In genomic region chr21:36069713-36070573, GRCh38 we compare ENCODE assay signal across 8 cellular contexts. TPM values are rescaled to one million over a fixed set of nuclear protein-coding genes. Genes with fewer than 3 reads are reported as not detected.
DNase-seq lines count a peak whose midpoint lies in the region; ATAC-seq and TF ChIP-seq lines count a peak whose summit lies in the region.

CBR1 (plus strand) TSS chr21:36070024; CDS start chr21:36070116, 92 bp downstream.

- POLR2A ChIA-PET in naive thymus-derived CD4-positive, alpha-beta T cell (lab: Charles Lee): interaction anchor here (0.7 to 5.3 kb wide), 10 partner anchors 8 to 250 kb away, joined by 3 to 43 read pairs (median 4); partner anchors contain the start of genes CBR3, MORC3 and SETD4

- peaks cover 0 to 3% (median 0%) of the 10 kb centered on the region in 4 donors for H3K9me3 ChIP-seq in Peyer's patch
- peaks cover 0 to 5% (median 0%) of the 10 kb centered on the region in 3 experiments for H3K9me3 ChIP-seq in naive thymus-derived CD4-positive, alpha-beta T cell (ENCODE audit: control insufficient read depth in 2 of 3, low read length in 3 of 3)

- H3K27me3 ChIP-seq in Peyer's patch: no peaks in the 10 kb centered on the region
- H3K27me3 ChIP-seq in naive thymus-derived CD4-positive, alpha-beta T cell (ENCODE audit: control insufficient read depth in 2 of 2, insufficient read depth in 2 of 2, low read length in 2 of 2): no peaks in the 10 kb centered on the region

- peaks cover 44% of the 10 kb centered on the region for H3K4me1 Mint-ChIP-seq in activated T-helper 2 cell treated with anti-CD3 and anti-CD28 coated beads, Interferon-gamma antibody, Interleukin-2, Interleukin-4, amounts not matched to agents 10 μg/mL and 5 μg/mL and 100 μg/mL, durations not matched to agents 14 hours and 24 hours and 36 hours (ENCODE audit: low read depth)
- H3K4me1 Mint-ChIP-seq in naive thymus-derived CD4-positive, alpha-beta T cell: peaks cover 12 to 47% (median 41%) of the 10 kb centered on the region in 7 donors
- H3K4me1 Mint-ChIP-seq in stimulated activated memory B cell treated with anti-CD40 and anti-IgM and Interleukin-4, amounts not matched to agents 10 μg/mL and 1 μg/mL and 100 μg/mL, for 72 hours: peaks cover 39% of the 10 kb centered on the region

- no peak for TF ChIP-seq RAD21 in Ishikawa (IDR thresholded peaks at IDR 0.05; ENCODE audit: low read depth)

- TF ChIP-seq EP300 in Ishikawa (IDR thresholded peaks at IDR 0.05; ENCODE audit: borderline replicate concordance): no peak

- peak within 1 kb of the TSS; percentile 91 for H3K4me3 Mint-ChIP-seq in activated T-helper 2 cell treated with anti-CD3 and anti-CD28 coated beads, Interferon-gamma antibody, Interleukin-2, Interleukin-4, amounts not matched to agents 10 μg/mL and 5 μg/mL and 100 μg/mL, durations not matched to agents 14 hours and 24 hours and 36 hours (ENCODE audit: low read depth)
- H3K4me3 Mint-ChIP-seq in naive thymus-derived CD4-positive, alpha-beta T cell: peak within 1 kb of the TSS; percentile 83 to 93 (median 90)
- H3K4me3 Mint-ChIP-seq in stimulated activated memory B cell treated with anti-CD40 and anti-IgM and Interleukin-4, amounts not matched to agents 10 μg/mL and 1 μg/mL and 100 μg/mL, for 72 hours: peak within 1 kb of the TSS; percentile 98

- TF ChIP-seq CTCF in Peyer's patch (IDR thresholded peaks at IDR 0.05) (peak in 3 of 6 experiments; percentile 7 to 18 (median 16)), fibroblast of mammary gland (conservative IDR thresholded peaks at IDR 0.05; ENCODE audit: control insufficient read depth, insufficient read depth, low read depth, low read length) (no peak)

- peaks cover 0 to 30% (median 4%) of the 10 kb centered on the region in 4 donors for H3K4me1 ChIP-seq in Peyer's patch
- H3K4me1 ChIP-seq in naive thymus-derived CD4-positive, alpha-beta T cell (ENCODE audit: control insufficient read depth in 2 of 2, insufficient read depth in 2 of 2, low read length in 2 of 2): peaks cover 5 to 21% of the 10 kb centered on the region in 2 donors

- CTCF ChIA-PET in naive thymus-derived CD4-positive, alpha-beta T cell (lab: Charles Lee): interaction anchor here (0.6 to 1.3 kb wide), 4 partner anchors 18 to 44 kb away, joined by 3 read pairs; no protein-coding TSS in a partner anchor

- peak within 1 kb of the TSS; percentile 64 to 91 (median 86) for H3K4me3 ChIP-seq in Peyer's patch
- H3K4me3 ChIP-seq in fibroblast of mammary gland (ENCODE audit: control insufficient read depth, low read depth, low read length): peak within 1 kb of the TSS; percentile 77
- peak within 1 kb of the TSS; percentile 73 for H3K4me3 ChIP-seq in naive thymus-derived CD4-positive, alpha-beta T cell (ENCODE audit: low read length)

- DNase-seq in DMS 273 (lab: John Stamatoyannopoulos, UW; ENCODE audit: unreplicated experiment) (peak; percentile 96), Peyer's patch (peak; percentile 89 to 97 (median 97)), fibroblast of mammary gland (ENCODE audit: low read depth) (peak; percentile 92)
- DNase-seq in activated T-helper 2 cell treated with anti-CD3 and anti-CD28 coated beads, Interferon-gamma antibody, Interleukin-2, Interleukin-4, amounts not matched to agents 10 μg/mL and 5 μg/mL and 100 μg/mL, durations not matched to agents 14 hours and 24 hours and 36 hours (ENCODE audit: low spot score): peak; percentile 86
- DNase-seq in naive thymus-derived CD4-positive, alpha-beta T cell: peak; percentile 62 to 90 (median 84)

- peaks cover 17% of the 10 kb centered on the region for H3K9me3 Mint-ChIP-seq in activated T-helper 2 cell treated with anti-CD3 and anti-CD28 coated beads, Interferon-gamma antibody, Interleukin-2, Interleukin-4, amounts not matched to agents 10 μg/mL and 5 μg/mL and 100 μg/mL, durations not matched to agents 14 hours and 24 hours and 36 hours
- H3K9me3 Mint-ChIP-seq in naive thymus-derived CD4-positive, alpha-beta T cell: peaks cover 3 to 10% (median 6%) of the 10 kb centered on the region in 11 donors
- H3K9me3 Mint-ChIP-seq in stimulated activated memory B cell treated with anti-CD40 and anti-IgM and Interleukin-4, amounts not matched to agents 10 μg/mL and 1 μg/mL and 100 μg/mL, for 72 hours: peaks cover 4% of the 10 kb centered on the region

- ATAC-seq in GM21576 (IDR thresholded peaks at IDR 0.05; ENCODE audit: unreplicated experiment): peak; percentile 91
- ATAC-seq in naive thymus-derived CD4-positive, alpha-beta T cell: peak; percentile 98
- ATAC-seq in stimulated activated memory B cell treated with anti-CD40 and anti-IgM and Interleukin-4, amounts not matched to agents 10 μg/mL and 1 μg/mL and 100 μg/mL, for 72 hours: peak; percentile 99

- peak within 1 kb of the TSS; percentile 79 to 95 (median 89) for H3K27ac ChIP-seq in Peyer's patch
- H3K27ac ChIP-seq in naive thymus-derived CD4-positive, alpha-beta T cell (ENCODE audit: low read depth, low read length): peak within 1 kb of the TSS; percentile 65

- peaks cover 0 to 26% (median 0%) of the 10 kb centered on the region in 3 donors for H3K36me3 ChIP-seq in Peyer's patch
- H3K36me3 ChIP-seq in naive thymus-derived CD4-positive, alpha-beta T cell (ENCODE audit: control insufficient read depth in 2 of 3, insufficient read depth in 3 of 3, low read length in 3 of 3): peaks cover 0 to 14% (median 0%) of the 10 kb centered on the region in 3 experiments

- peak within 1 kb of the TSS; percentile 79 for H3K27ac Mint-ChIP-seq in activated T-helper 2 cell treated with anti-CD3 and anti-CD28 coated beads, Interferon-gamma antibody, Interleukin-2, Interleukin-4, amounts not matched to agents 10 μg/mL and 5 μg/mL and 100 μg/mL, durations not matched to agents 14 hours and 24 hours and 36 hours
- H3K27ac Mint-ChIP-seq in naive thymus-derived CD4-positive, alpha-beta T cell: peak within 1 kb of the TSS; percentile 63 to 93 (median 82)
- peak within 1 kb of the TSS; percentile 96 for H3K27ac Mint-ChIP-seq in stimulated activated memory B cell treated with anti-CD40 and anti-IgM and Interleukin-4, amounts not matched to agents 10 μg/mL and 1 μg/mL and 100 μg/mL, for 72 hours

- intact Hi-C loops in activated T-helper 2 cell treated with anti-CD3 and anti-CD28 coated beads, Interferon-gamma antibody, Interleukin-2, Interleukin-4, amounts not matched to agents 10 μg/mL and 5 μg/mL and 100 μg/mL, durations not matched to agents 14 hours and 24 hours and 36 hours (cut with micrococcal nuclease): loop anchor here (1.0 to 2.0 kb wide), 2 partner anchors 10 to 65 kb away; partner anchors contain the start of genes CBR3 and SETD4
- intact Hi-C loops in naive thymus-derived CD4-positive, alpha-beta T cell (cut with micrococcal nuclease): loop anchor here (1.0 to 10.0 kb wide), 8 partner anchors 9 to 1195 kb away; partner anchors contain the start of genes SETD4 (in 2 of the 2), VPS26C (in 2 of the 2), DOP1B (in 1 of the 2) and MORC3 (in 1 of the 2)

- no peaks in the 10 kb centered on the region for H3K27me3 Mint-ChIP-seq in activated T-helper 2 cell treated with anti-CD3 and anti-CD28 coated beads, Interferon-gamma antibody, Interleukin-2, Interleukin-4, amounts not matched to agents 10 μg/mL and 5 μg/mL and 100 μg/mL, durations not matched to agents 14 hours and 24 hours and 36 hours (ENCODE audit: low read depth)
- no peaks in the 10 kb centered on the region for H3K27me3 Mint-ChIP-seq in naive thymus-derived CD4-positive, alpha-beta T cell
- no peaks in the 10 kb centered on the region for H3K27me3 Mint-ChIP-seq in stimulated activated memory B cell treated with anti-CD40 and anti-IgM and Interleukin-4, amounts not matched to agents 10 μg/mL and 1 μg/mL and 100 μg/mL, for 72 hours

- H3K36me3 Mint-ChIP-seq in activated T-helper 2 cell treated with anti-CD3 and anti-CD28 coated beads, Interferon-gamma antibody, Interleukin-2, Interleukin-4, amounts not matched to agents 10 μg/mL and 5 μg/mL and 100 μg/mL, durations not matched to agents 14 hours and 24 hours and 36 hours (ENCODE audit: low read depth): peaks cover 46% of the 10 kb centered on the region
- peaks cover 7 to 35% (median 21%) of the 10 kb centered on the region in 5 donors for H3K36me3 Mint-ChIP-seq in naive thymus-derived CD4-positive, alpha-beta T cell
- H3K36me3 Mint-ChIP-seq in stimulated activated memory B cell treated with anti-CD40 and anti-IgM and Interleukin-4, amounts not matched to agents 10 μg/mL and 1 μg/mL and 100 μg/mL, for 72 hours: peaks cover 24% of the 10 kb centered on the region

- peak; percentile 97 to 98 for TF ChIP-seq POLR2A in Peyer's patch (IDR thresholded peaks at IDR 0.05)

TF ChIP-seq in Ishikawa, 13 proteins besides CTCF, POLR2A, EP300 and RAD21 (continues in another document):
- TF ChIP-seq YY1 (IDR thresholded peaks at IDR 0.05; ENCODE audit: low read depth) (0 out of 2 replicates have a peak, but pooled peaks have one; percentile 6), ZBTB7A (IDR thresholded peaks at IDR 0.05; ENCODE audit: low read depth) (no peak), TCF12 (IDR thresholded peaks at IDR 0.05; ENCODE audit: low read depth) (no peak), EGR1 (IDR thresholded peaks at IDR 0.05) (no peak), TAF1 (IDR thresholded peaks at IDR 0.05; ENCODE audit: low read depth) (peak; percentile 71), TEAD4 (IDR thresholded peaks at IDR 0.05) (0 out of 2 replicates have a peak, but pooled peaks have one; percentile 3), FOXM1 (IDR thresholded peaks at IDR 0.05; ENCODE audit: borderline replicate concordance, low read depth) (no peak)

RNA-seq across cellular contexts. Expression of gene CBR1, which starts in this region (rescaled TPM):
- total RNA-seq in Peyer's patch: 1,000 to 10,000 TPM in 1 of 4 donors, 100 to 1,000 TPM in 3; 240 to 1,308 (median 979) TPM
- total RNA-seq in activated T-helper 2 cell treated with anti-CD3 and anti-CD28 coated beads, Interferon-gamma antibody, Interleukin-2, Interleukin-4, amounts not matched to agents 10 μg/mL and 5 μg/mL and 100 μg/mL, durations not matched to agents 14 hours and 24 hours and 36 hours: 62.2 and 62.7 TPM in 2 replicates
- total RNA-seq in naive thymus-derived CD4-positive, alpha-beta T cell: 10 to 100 TPM in 3 of 5 experiments, 1 to 10 TPM in 2; 6.0 to 51.1 (median 22.1) TPM
- polyA plus RNA-seq in naive thymus-derived CD4-positive, alpha-beta T cell: 10 to 100 TPM; 54.9 to 59.7 TPM

Comparison
In these comparisons a context has a peak if more than half of its experiments do, and no peak if none do; other contexts are left out.
1. Peak in every context shown above with its lines: DNase-seq, ATAC-seq, H3K4me3 ChIP-seq and H3K27ac ChIP-seq.